14 cellular contexts compared by ENCODE assay signal in genomic region chrX:31070057-31070468, GRCh38. TPM values are rescaled to one million over a fixed set of nuclear protein-coding genes. Genes with fewer than 3 reads are reported as not detected.
DNase-seq lines count a peak whose midpoint lies in the region; ATAC-seq and TF ChIP-seq lines count a peak whose summit lies in the region.
"Had no signal": no experiment of that assay in that cellular context is flagged by ENCODE, and none has a peak within 500 bp of the region (broad histone marks: within the 10 kb centered on the region; RNA-seq: fewer than 3 reads in every experiment).

No MANE protein-coding gene starts in this region.

- H3K27ac ChIP-seq in heart right ventricle = no peak overlapping the region
- H3K27ac ChIP-seq: GM23248 had no signal

- no peak overlapping the region for H3K4me3 Mint-ChIP-seq in T-helper 17 cell

- no peaks in the 10 kb centered on the region for H3K36me3 Mint-ChIP-seq in T-helper 17 cell (ENCODE audit: low read depth)

- H3K9me3 ChIP-seq in T-helper 17 cell (ENCODE audit: control insufficient read depth, low read length, poor library complexity, severe bottlenecking) = no peaks in the 10 kb centered on the region
- H3K9me3 ChIP-seq in heart right ventricle = peaks cover 0 to 29% (median 0%) of the 10 kb centered on the region in 11 donors

- H3K4me1 Mint-ChIP-seq in T-helper 17 cell = no peaks in the 10 kb centered on the region

- TF ChIP-seq CTCF in GM13977 (IDR thresholded peaks at IDR 0.05; ENCODE audit: extremely low read depth, insufficient read depth, missing control alignments) (no peak), heart right ventricle (IDR thresholded peaks at IDR 0.05) (no peak)

- in situ Hi-C loops in GM13977 (cut with MboI; ENCODE audit: low pct_unique_long_range_greater_than_20kb, low sequenced_read_pairs, unreplicated experiment) = no loop called here

- no peaks in the 10 kb centered on the region for H3K27me3 Mint-ChIP-seq in T-helper 17 cell

- intact Hi-C loops in heart right ventricle (cut with DNase I) = no loop called here

- H3K27me3 ChIP-seq in heart right ventricle = no peaks in the 10 kb centered on the region

- no peaks in the 10 kb centered on the region for H3K36me3 ChIP-seq in heart right ventricle

- H3K4me3 ChIP-seq in heart right ventricle = no peak overlapping the region
- H3K4me3 ChIP-seq: GM23248 had no signal

- DNase-seq in GM13977 (ENCODE audit: low spot score) (peak; percentile 42), GM19238 (ENCODE audit: insufficient read length, low spot score) (peak; percentile 7), T-helper 17 cell (no peak), NCI-H226 (no peak), dedifferentiated amniotic fluid mesenchymal stem cell (ENCODE audit: extremely low spot score) (no peak), heart right ventricle (no peak), NCI-H446 treated with DMSO at 0.1 percent for 48 hours (lab: John Stamatoyannopoulos, UW) (no peak)
- DNase-seq: central memory CD4-positive, alpha-beta T cell; GM23248; NCI-H774 had no signal

- H3K4me1 ChIP-seq in heart right ventricle = no peaks in the 10 kb centered on the region

- H3K27ac Mint-ChIP-seq in T-helper 17 cell = peak overlapping the region; percentile 45

- ATAC-seq in HG02870 (IDR thresholded peaks at IDR 0.05; ENCODE audit: unreplicated experiment) (peak; percentile 69), T-helper 17 cell (peak; percentile 90), heart right ventricle (no peak)

RNA-seq across cellular contexts. Expression of gene FTHL17, which starts 1.8 kb away (rescaled TPM):
- total RNA-seq in T-helper 17 cell = not detected
- not detected for total RNA-seq in heart right ventricle
- polyA plus RNA-seq in heart right ventricle = not detected
- total RNA-seq: fibroblast of villous mesenchyme, GM23248, lung microvascular endothelial cell, renal cortical epithelial cell had no signal
- polyA plus RNA-seq: GM23248 had no signal

Comparison
In these comparisons a context has a peak if more than half of its experiments do, and no peak if none do; other contexts are left out.
1. DNase-seq: peak in GM13977 (single experiment) and GM19238 (single experiment); none in T-helper 17 cell (0 of 3), NCI-H226 (single experiment), dedifferentiated amniotic fluid mesenchymal stem cell (single experiment), heart right ventricle (0 of 2) and NCI-H446 treated with DMSO at 0.1 percent for 48 hours (single experiment).
2. ATAC-seq: peak in HG02870 (single experiment) and T-helper 17 cell (single experiment); none in heart right ventricle (0 of 8).